ENCODE assay signal across 26 cellular contexts in the genomic region with DNA sequence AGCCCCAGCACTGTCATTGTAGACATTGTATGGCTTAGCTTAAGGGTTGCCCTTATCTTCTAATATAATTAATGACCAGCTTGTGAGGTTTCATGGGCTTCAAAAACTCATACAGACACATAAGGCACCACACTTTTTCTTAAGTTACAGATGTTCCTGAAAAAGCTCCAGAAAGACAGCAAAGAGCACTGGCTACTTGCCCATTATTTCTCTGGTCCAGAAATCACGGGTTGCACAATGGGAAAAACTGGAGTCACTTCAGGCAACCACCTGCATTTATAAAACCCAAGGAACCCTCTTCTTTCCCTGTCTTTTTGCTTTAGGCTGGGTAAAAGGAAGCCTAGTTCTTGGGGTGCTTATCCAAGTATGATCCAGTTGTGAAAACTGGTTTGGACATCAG. TPM values are rescaled to one million over a fixed set of nuclear protein-coding genes. Genes with fewer than 3 reads are reported as not detected.
"Had no signal": no experiment of that assay in that cellular context is flagged by ENCODE, and none has a peak within 500 bp of the region (broad histone marks: within the 10 kb centered on the region; RNA-seq: fewer than 3 reads in every experiment).

No MANE protein-coding gene starts in this region.

- H3K4me3 ChIP-seq: dorsolateral prefrontal cortex, mucosa of descending colon, pancreas, sigmoid colon, stomach, tibial artery, upper lobe of left lung had no signal

- H3K9me3 ChIP-seq: mucosa of descending colon, neutrophil, pancreas, sigmoid colon, tibial artery, upper lobe of left lung had no signal

- H3K27ac ChIP-seq: dorsolateral prefrontal cortex, neutrophil, pancreas, sigmoid colon, stomach, tibial artery, upper lobe of left lung had no signal

- H3K36me3 ChIP-seq: neutrophil, pancreas, sigmoid colon, stomach, tibial artery, upper lobe of left lung had no signal

- DNase-seq: dorsolateral prefrontal cortex; effector CD4-positive, alpha-beta T cell; hypothalamus; immature natural killer cell; islet precursor cell; kidney glomerular epithelial cell; mesenchymal stem cell; mucosa of descending colon; naive B cell; pancreas; sigmoid colon; stimulated activated CD4-positive, alpha-beta T cell treated with anti-CD3 and anti-CD28 coated beads, Interleukin-2, amount 100 ng/mL, for 24 hours; stimulated activated CD4-positive, alpha-beta T cell treated with anti-CD3 and anti-CD28 coated beads, Interleukin-4, amount 100 ng/mL, for 24 hours; stimulated activated naive CD4-positive, alpha-beta T cell treated with Interleukin-2 at 50 U/mL for 16 hours; stomach; tibial artery; upper lobe of left lung had no signal

- ATAC-seq: mucosa of descending colon; natural killer cell treated with Interleukin-12 subunit alpha and Interleukin-12 subunit beta and Interleukin-15 and Interleukin-18, amount 100 ng/mL, for 72 hours; pancreas; stimulated activated effector memory CD8-positive, alpha-beta T cell treated with anti-CD3 and anti-CD28 coated beads, Interleukin-12 subunit alpha, Interleukin-12 subunit beta, amount 100 ng/mL, for 72 hours had no signal

- H3K4me1 ChIP-seq: pancreas, upper lobe of left lung had no signal

- FAIRE-seq: colon, frontal cortex, pancreas, urothelium cell line had no signal

RNA-seq across cellular contexts. Expression of a gene that starts 2.3 kb away (rescaled TPM):
- total RNA-seq: fibroblast of villous mesenchyme; lung microvascular endothelial cell; natural killer cell treated with Interleukin-12 subunit alpha and Interleukin-12 subunit beta and Interleukin-15 and Interleukin-18, amount 100 ng/mL, for 72 hours; neural crest cell had no signal
- polyA plus RNA-seq: immature natural killer cell, stomach had no signal
